Comparison of ENCODE assay signal across 31 cellular contexts in the genomic region with DNA sequence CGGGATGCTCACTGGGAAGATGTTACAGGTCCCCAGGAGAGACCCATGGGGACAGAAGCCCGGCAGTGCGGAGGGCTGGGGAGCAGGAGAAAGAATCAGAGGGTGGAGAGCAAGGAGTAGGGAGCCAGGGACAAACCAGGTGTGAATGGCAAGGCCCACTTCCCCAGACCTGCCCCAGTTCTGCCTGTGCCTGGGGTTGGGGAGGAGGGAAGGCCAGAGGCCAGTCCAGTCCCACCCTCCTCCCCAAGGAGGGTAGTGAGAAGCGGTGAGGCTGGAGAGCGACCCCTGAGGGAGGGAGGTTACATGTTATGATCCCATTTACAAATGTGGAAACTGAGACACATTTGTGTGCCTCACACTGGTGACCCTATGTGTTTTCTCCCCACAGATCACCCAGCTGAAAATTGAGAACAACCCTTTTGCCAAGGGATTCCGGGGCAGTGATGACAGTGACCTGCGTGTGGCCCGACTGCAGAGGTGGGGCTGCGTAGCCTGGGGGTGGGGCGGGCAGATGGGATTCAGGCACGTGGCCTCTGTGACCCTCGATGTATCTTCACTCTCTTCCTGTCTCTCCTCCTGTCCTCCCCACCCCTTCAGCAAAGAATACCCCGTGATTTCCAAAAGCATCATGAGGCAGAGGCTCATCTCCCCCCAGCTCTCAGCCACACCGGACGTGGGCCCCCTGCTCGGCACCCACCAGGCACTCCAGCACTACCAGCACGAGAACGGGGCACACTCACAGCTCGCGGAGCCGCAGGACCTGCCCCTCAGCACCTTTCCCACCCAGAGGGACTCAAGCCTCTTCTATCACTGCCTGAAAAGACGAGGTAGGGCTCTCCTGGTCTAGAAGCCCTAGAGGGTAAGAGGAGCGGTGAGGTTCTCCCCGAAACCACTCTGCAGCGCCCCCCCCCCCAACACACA. TPM values are rescaled to one million over a fixed set of nuclear protein-coding genes. Genes with fewer than 3 reads are reported as not detected.
A peak's percentile ranks its signal among the peaks of the same experiment; 100 is the strongest.
DNase-seq lines count a peak whose midpoint lies in the region; ATAC-seq, FAIRE-seq and TF ChIP-seq lines count a peak whose summit lies in the region.
"Had no signal": no experiment of that assay in that cellular context is flagged by ENCODE, and none has a peak within 500 bp of the region (broad histone marks: within the 10 kb centered on the region; RNA-seq: fewer than 3 reads in every experiment).

No MANE protein-coding gene starts in this region.

- H3K4me2 ChIP-seq in H1 (ENCODE audit: insufficient read depth in 1 of 2, low read depth in 2 of 2, low read length in 2 of 2), result no peak overlapping the region

- H3K4me1 ChIP-seq in H1 (replicated peaks in 1 of 4; ENCODE audit: control insufficient read depth in 3 of 4, insufficient read depth in 4 of 4, low read length in 3 of 4), result 0 out of 7 replicates have a peak, but pooled peaks cover 0 to 2% (median under 1%) of the 10 kb centered on the region in 4 experiments
- H3K4me1 ChIP-seq in lower lobe of right lung, result no peaks in the 10 kb centered on the region
- H3K4me1 ChIP-seq in spleen, result no peaks in the 10 kb centered on the region
- peaks cover 5% of the 10 kb centered on the region; the same call in 1 of the 2 replicates for H3K4me1 ChIP-seq in SJCRH30
- H3K4me1 ChIP-seq: SJSA1 had no signal

- no peak for DNase-seq in activated CD4-positive, alpha-beta T cell treated with anti-CD3 and anti-CD28 coated beads, Interleukin-2, amount 10 ng/mL, durations not matched to agents 7 days and 5 days
- DNase-seq in activated CD4-positive, alpha-beta T cell treated with anti-CD3 and anti-CD28 coated beads for 36 hours, result no peak
- peak in 1 of 2 experiments; percentile 44 for DNase-seq in H1 (ENCODE audit: low read depth in 1 of 2, low spot score in 2 of 2)
- DNase-seq in lower lobe of right lung, result peak; percentile 30
- peak; percentile 53 for DNase-seq in spleen
- no peak for DNase-seq in T-helper 2 cell treated with Interferon-gamma antibody and Interleukin-4, amounts not matched to agents 5 μg/mL and 100 μg/mL, for 36 hours (ENCODE audit: low spot score)
- no peak for DNase-seq in SJCRH30
- DNase-seq: 8988T; ACHN; BE2C; CD8-positive, alpha-beta memory T cell; DMS 273 treated with DMSO at 0.1 percent for 48 hours; DMS79; EL; GDM1; NCI-H1092; NCI-H1417 treated with DMSO at 0.1 percent for 48 hours; NCI-H1694 treated with DMSO at 0.1 percent for 48 hours; NCI-H2081; NCI-H226; NCI-H510A; NCI-H69 had no signal

- H2BK120ac ChIP-seq in H1 (replicated peaks; ENCODE audit: low read depth, low read length), result no peak overlapping the region

- H3K4me1 Mint-ChIP-seq in activated CD4-positive, alpha-beta T cell treated with anti-CD3 and anti-CD28 coated beads, Interleukin-2, amount 10 ng/mL, durations not matched to agents 7 days and 5 days, result no peaks in the 10 kb centered on the region
- H3K4me1 Mint-ChIP-seq in activated CD4-positive, alpha-beta T cell treated with anti-CD3 and anti-CD28 coated beads for 36 hours, result no peaks in the 10 kb centered on the region
- H3K4me1 Mint-ChIP-seq in T-helper 2 cell treated with Interferon-gamma antibody and Interleukin-4, amounts not matched to agents 5 μg/mL and 100 μg/mL, for 36 hours (ENCODE audit: low read depth), result no peaks in the 10 kb centered on the region
- H3K4me1 Mint-ChIP-seq: CD14-positive monocyte; CD8-positive, alpha-beta memory T cell had no signal

- no peak overlapping the region for H2BK12ac ChIP-seq in H1 (ENCODE audit: low read depth, low read length)

- H2BK15ac ChIP-seq in H1 (ENCODE audit: low read length), result no peak overlapping the region

- H3K23ac ChIP-seq in H1 (ENCODE audit: insufficient read length), result no peak overlapping the region

- H3K27me3 Mint-ChIP-seq in activated CD4-positive, alpha-beta T cell treated with anti-CD3 and anti-CD28 coated beads, Interleukin-2, amount 10 ng/mL, durations not matched to agents 7 days and 5 days, result peaks cover 3% of the 10 kb centered on the region
- peaks cover 6% of the 10 kb centered on the region for H3K27me3 Mint-ChIP-seq in activated CD4-positive, alpha-beta T cell treated with anti-CD3 and anti-CD28 coated beads for 36 hours
- peaks cover 3% of the 10 kb centered on the region for H3K27me3 Mint-ChIP-seq in T-helper 2 cell treated with Interferon-gamma antibody and Interleukin-4, amounts not matched to agents 5 μg/mL and 100 μg/mL, for 36 hours (ENCODE audit: low read depth)

- H3K4me3 Mint-ChIP-seq in activated CD4-positive, alpha-beta T cell treated with anti-CD3 and anti-CD28 coated beads, Interleukin-2, amount 10 ng/mL, durations not matched to agents 7 days and 5 days, result no peak overlapping the region
- H3K4me3 Mint-ChIP-seq in activated CD4-positive, alpha-beta T cell treated with anti-CD3 and anti-CD28 coated beads for 36 hours, result no peak overlapping the region
- H3K4me3 Mint-ChIP-seq in T-helper 2 cell treated with Interferon-gamma antibody and Interleukin-4, amounts not matched to agents 5 μg/mL and 100 μg/mL, for 36 hours, result no peak overlapping the region
- H3K4me3 Mint-ChIP-seq: CD14-positive monocyte; CD8-positive, alpha-beta memory T cell had no signal

- H2AFZ ChIP-seq in H1 (ENCODE audit: low read length), result no peak overlapping the region

- H3K4me3 ChIP-seq in H1 (ENCODE audit: extremely low read depth in 1 of 4, insufficient read depth in 2 of 4, low read depth in 3 of 4, low read length in 4 of 4) (no peak overlapping the region), lower lobe of right lung (no peak overlapping the region), spleen (no peak overlapping the region), SJCRH30 (no peak overlapping the region)
- H3K4me3 ChIP-seq: SJSA1 had no signal

- H3K79me1 ChIP-seq in H1 (ENCODE audit: low read depth, low read length), result no peaks in the 10 kb centered on the region

- no peaks in the 10 kb centered on the region for H3K36me3 Mint-ChIP-seq in activated CD4-positive, alpha-beta T cell treated with anti-CD3 and anti-CD28 coated beads, Interleukin-2, amount 10 ng/mL, durations not matched to agents 7 days and 5 days (ENCODE audit: low read depth)
- no peaks in the 10 kb centered on the region for H3K36me3 Mint-ChIP-seq in activated CD4-positive, alpha-beta T cell treated with anti-CD3 and anti-CD28 coated beads for 36 hours (ENCODE audit: low read depth)
- no peaks in the 10 kb centered on the region for H3K36me3 Mint-ChIP-seq in T-helper 2 cell treated with Interferon-gamma antibody and Interleukin-4, amounts not matched to agents 5 μg/mL and 100 μg/mL, for 36 hours (ENCODE audit: low read depth)
- H3K36me3 Mint-ChIP-seq: CD14-positive monocyte; CD8-positive, alpha-beta memory T cell had no signal

- H3K9me3 Mint-ChIP-seq in activated CD4-positive, alpha-beta T cell treated with anti-CD3 and anti-CD28 coated beads, Interleukin-2, amount 10 ng/mL, durations not matched to agents 7 days and 5 days, result no peaks in the 10 kb centered on the region
- no peaks in the 10 kb centered on the region for H3K9me3 Mint-ChIP-seq in activated CD4-positive, alpha-beta T cell treated with anti-CD3 and anti-CD28 coated beads for 36 hours (ENCODE audit: low read depth)
- no peaks in the 10 kb centered on the region for H3K9me3 Mint-ChIP-seq in T-helper 2 cell treated with Interferon-gamma antibody and Interleukin-4, amounts not matched to agents 5 μg/mL and 100 μg/mL, for 36 hours
- H3K9me3 Mint-ChIP-seq: CD8-positive, alpha-beta memory T cell had no signal

- no peak for FAIRE-seq in H1 (lab: Jason Lieb, UNC)
- FAIRE-seq: GM12891, GM19239 had no signal

- no peak for TF ChIP-seq CTCF in H1 (IDR thresholded peaks at IDR 0.05; ENCODE audit: control extremely low read depth in 1 of 3, insufficient read depth in 1 of 3, low read depth in 1 of 3, low read length in 3 of 3)
- TF ChIP-seq CTCF in lower lobe of right lung (IDR thresholded peaks at IDR 0.05), result no peak
- TF ChIP-seq CTCF in spleen (IDR thresholded peaks at IDR 0.05 in 8 of 11, conservative IDR thresholded peaks at IDR 0.05 in 3 of 11), result no peak

- H3K79me2 ChIP-seq in H1 (ENCODE audit: control insufficient read depth in 1 of 2, insufficient read depth in 2 of 2, low read length in 2 of 2), result no peaks in the 10 kb centered on the region

- no peaks in the 10 kb centered on the region for H4K20me1 ChIP-seq in H1 (replicated peaks in 1 of 2; ENCODE audit: control insufficient read depth in 1 of 2, insufficient read depth in 2 of 2, low read length in 2 of 2)

- H3K36me3 ChIP-seq in H1 (ENCODE audit: control insufficient read depth in 2 of 4, insufficient read depth in 4 of 4, low read length in 3 of 4) (no peaks in the 10 kb centered on the region), lower lobe of right lung (peaks cover 15% of the 10 kb centered on the region), spleen (no peaks in the 10 kb centered on the region), SJCRH30 (no peaks in the 10 kb centered on the region)
- H3K36me3 ChIP-seq: BE2C, SJSA1 had no signal

- TF ChIP-seq EP300 in H1 (IDR thresholded peaks at IDR 0.05; ENCODE audit: borderline replicate concordance in 1 of 2, low read depth in 2 of 2, low read length in 2 of 2), result no peak

- no peak overlapping the region for H4K5ac ChIP-seq in H1 (ENCODE audit: insufficient read length, low read depth, low read length)

- CTCF ChIA-PET in activated CD4-positive, alpha-beta T cell treated with anti-CD3 and anti-CD28 coated beads, Interleukin-2, amount 10 ng/mL, durations not matched to agents 7 days and 5 days (lab: Charles Lee), result interaction anchor here (0.8 kb wide), 1 partner anchor 29 kb away, joined by 3 read pairs; no protein-coding TSS in a partner anchor
- CTCF ChIA-PET in activated CD4-positive, alpha-beta T cell treated with anti-CD3 and anti-CD28 coated beads for 36 hours (lab: Charles Lee), result no interaction called here
- CTCF ChIA-PET in H1 (lab: Charles Lee; ENCODE audit: partially characterized antibody), result interaction anchor here (0.5 to 12.2 kb wide), 9 partner anchors 11 to 839 kb away, joined by 3 to 171 read pairs (median 5); no protein-coding TSS in a partner anchor

- no peak overlapping the region for H3K14ac ChIP-seq in H1 (ENCODE audit: insufficient read length)

- no peak overlapping the region for H3K9ac ChIP-seq in H1 (replicated peaks in 1 of 4; ENCODE audit: extremely low read depth in 1 of 4, low read depth in 3 of 4, low read length in 3 of 4)

- intact Hi-C loops in activated CD4-positive, alpha-beta T cell treated with anti-CD3 and anti-CD28 coated beads for 36 hours (cut with DNase I, micrococcal nuclease), result no loop called here
- intact Hi-C loops in lower lobe of right lung (cut with DNase I) (no loop called here), spleen (cut with DNase I; ENCODE audit: low total_unique reads) (no loop called here)

- H4K8ac ChIP-seq in H1 (ENCODE audit: extremely low read depth, insufficient read depth, low read length), result no peak overlapping the region; the same call in 1 of the 2 replicates

- H3K27ac ChIP-seq in H1 (ENCODE audit: low read depth, low read length), result no peak overlapping the region
- no peak overlapping the region for H3K27ac ChIP-seq in lower lobe of right lung
- H3K27ac ChIP-seq in spleen, result no peak overlapping the region
- H3K27ac ChIP-seq in SJCRH30, result no peak overlapping the region
- H3K27ac ChIP-seq: SJSA1 had no signal

- H3K23me2 ChIP-seq in H1 (ENCODE audit: low read depth, low read length), result no peaks in the 10 kb centered on the region

- H3K18ac ChIP-seq in H1 (ENCODE audit: extremely low read depth, low read length), result no peak overlapping the region

- no peak overlapping the region for H3K4ac ChIP-seq in H1 (replicated peaks; ENCODE audit: insufficient read length, low read depth, low read length)

- H3K27me3 ChIP-seq in H1 (replicated peaks in 1 of 4; ENCODE audit: control insufficient read depth in 3 of 4, extremely low read depth in 1 of 4, insufficient read depth in 3 of 4, low read length in 3 of 4), result peaks cover 0 to 3% (median 0%) of the 10 kb centered on the region in 4 experiments; a peak in 2 of 7 replicates
- no peaks in the 10 kb centered on the region for H3K27me3 ChIP-seq in lower lobe of right lung (ENCODE audit: low read depth)
- H3K27me3 ChIP-seq in spleen (replicated peaks in 1 of 7), result peaks cover 0 to 63% (median 13%) of the 10 kb centered on the region in 7 donors
- no peaks in the 10 kb centered on the region for H3K27me3 ChIP-seq in SJCRH30
- H3K27me3 ChIP-seq: BE2C, SJSA1 had no signal

- no peak overlapping the region for H3K56ac ChIP-seq in H1 (replicated peaks; ENCODE audit: insufficient read length, low read depth, low read length)

- no peak for ATAC-seq in activated CD4-positive, alpha-beta T cell treated with anti-CD3 and anti-CD28 coated beads for 36 hours
- ATAC-seq in lower lobe of right lung (no peak), HG02571 (IDR thresholded peaks at IDR 0.05; ENCODE audit: unreplicated experiment) (no peak)
- ATAC-seq: Right ventricle myocardium inferior had no signal

- TF ChIP-seq POLR2A in H1 (IDR thresholded peaks at IDR 0.05; ENCODE audit: control extremely low read depth in 1 of 2, low read depth in 2 of 2, low read length in 2 of 2) (no peak), spleen (IDR thresholded peaks at IDR 0.05) (no peak)

- H2AK5ac ChIP-seq in H1 (ENCODE audit: low read depth, low read length), result no peak overlapping the region

- H3K9me3 ChIP-seq in H1 (ENCODE audit: insufficient read depth in 2 of 2, low read depth in 1 of 2, low read length in 1 of 2) (no peaks in the 10 kb centered on the region), lower lobe of right lung (no peaks in the 10 kb centered on the region), spleen (no peaks in the 10 kb centered on the region), SJCRH30 (replicated peaks) (no peaks in the 10 kb centered on the region)
- H3K9me3 ChIP-seq: BE2C had no signal

- TF ChIP-seq RAD21 in H1 (IDR thresholded peaks at IDR 0.05 in 1 of 2, conservative IDR thresholded peaks at IDR 0.05 in 1 of 2; ENCODE audit: low read depth in 2 of 2, low read length in 2 of 2), result no peak

- H2BK5ac ChIP-seq in H1 (ENCODE audit: low read depth, low read length), result no peak overlapping the region

- H4K91ac ChIP-seq in H1 (replicated peaks; ENCODE audit: insufficient read length, low read length), result peak overlapping the region; percentile 0

- H3K27ac Mint-ChIP-seq in activated CD4-positive, alpha-beta T cell treated with anti-CD3 and anti-CD28 coated beads, Interleukin-2, amount 10 ng/mL, durations not matched to agents 7 days and 5 days, result peak overlapping the region; percentile 31
- no peak overlapping the region for H3K27ac Mint-ChIP-seq in activated CD4-positive, alpha-beta T cell treated with anti-CD3 and anti-CD28 coated beads for 36 hours
- no peak overlapping the region for H3K27ac Mint-ChIP-seq in T-helper 2 cell treated with Interferon-gamma antibody and Interleukin-4, amounts not matched to agents 5 μg/mL and 100 μg/mL, for 36 hours

- H2BK20ac ChIP-seq in H1 (ENCODE audit: low read length), result no peak overlapping the region

- POLR2A ChIA-PET in activated CD4-positive, alpha-beta T cell treated with anti-CD3 and anti-CD28 coated beads, Interleukin-2, amount 10 ng/mL, durations not matched to agents 7 days and 5 days (lab: Charles Lee), result no interaction called here
- POLR2A ChIA-PET in activated CD4-positive, alpha-beta T cell treated with anti-CD3 and anti-CD28 coated beads for 36 hours (lab: Charles Lee), result no interaction called here
- POLR2A ChIA-PET in H1 (lab: Charles Lee; ENCODE audit: partially characterized antibody), result no interaction called here

- 87% methylated on average over 22 of the region's 25 CpGs; no CpG with 5 or more reads in 1 of the 2 experiments for WGBS in H1 (ENCODE audit: extremely low coverage in 1 of 2, insufficient coverage in 1 of 2, insufficient read length in 1 of 2, insufficient replicate concordance in 2 of 2, low coverage in 1 of 2, low lambda C conversion rate in 2 of 2, missing lambda C conversion rate in 1 of 2), 2 experiments
- WGBS in spleen, 5 donors, result 77 to 87% (median 81%) methylated on average over 18 to 25 of the region's 25 CpGs

RNA-seq across cellular contexts. Expression of a gene that starts 27.5 kb away (rescaled TPM):
- total RNA-seq in activated CD4-positive, alpha-beta T cell treated with anti-CD3 and anti-CD28 coated beads, Interleukin-2, amount 10 ng/mL, durations not matched to agents 7 days and 5 days, result not detected
- not detected for total RNA-seq in activated CD4-positive, alpha-beta T cell treated with anti-CD3 and anti-CD28 coated beads for 36 hours
- not detected in 2 replicates for total RNA-seq in H1 (2021; fragmentation: NEBNext Ultra II Directional; extraction: Animal tissue kit (Norgen Biotek cat#: 25700))
- polyA plus RNA-seq in H1 (2011; rRNA removed) (0.02 TPM in 1 of 2 replicates, not detected in the other), spleen (not detected)
- polyA plus RNA-seq in H1 (2011; cell fraction: cytosol; rRNA removed), result not detected
- not detected for polyA plus RNA-seq in H1 (2011; cell fraction: nucleus; rRNA removed)
- 0.15 to 0.34 TPM in 2 of 4 replicates, not detected in the others for polyA plus RNA-seq in H1 (2012, experiment 1 of 2)
- 0.04 TPM for polyA plus RNA-seq in H1 (2012, experiment 2 of 2)
- polyA plus RNA-seq in H1 (2013, experiment 1 of 2), result not detected
- polyA plus RNA-seq in H1 (2013, experiment 2 of 2), result 0.02 TPM
- not detected in 2 replicates for polyA minus RNA-seq in H1 (2011; rRNA and poly(A)+ RNA removed)
- not detected for polyA minus RNA-seq in H1 (2011; cell fraction: cytosol; rRNA and poly(A)+ RNA removed)
- not detected for polyA minus RNA-seq in H1 (2011; cell fraction: nucleus; rRNA and poly(A)+ RNA removed)
- total RNA-seq in lower lobe of right lung (22.3 TPM), spleen (not detected)
- 0.35 and 0.42 TPM in 2 replicates for total RNA-seq in SJCRH30 (2014; rRNA removed; shearing (Covaris generic))
- total RNA-seq: CD8-positive, alpha-beta memory T cell; H4; HT-29; Right ventricle myocardium inferior; RPMI7951 had no signal
- polyA plus RNA-seq: CD14-positive monocyte; CD8-positive, alpha-beta memory T cell had no signal

Comparison
In these comparisons a context has a peak if more than half of its experiments do, and no peak if none do; other contexts are left out.
1. DNase-seq: peak in lower lobe of right lung (single experiment) and spleen (single experiment); none in activated CD4-positive, alpha-beta T cell treated with anti-CD3 and anti-CD28 coated beads, Interleukin-2, amount 10 ng/mL, durations not matched to agents 7 days and 5 days (single experiment), activated CD4-positive, alpha-beta T cell treated with anti-CD3 and anti-CD28 coated beads for 36 hours (single experiment), T-helper 2 cell treated with Interferon-gamma antibody and Interleukin-4, amounts not matched to agents 5 μg/mL and 100 μg/mL, for 36 hours (single experiment) and SJCRH30 (0 of 2).
2. RNA of a gene that starts 27.5 kb away (total RNA-seq): 22.3 TPM in lower lobe of right lung (single experiment); 0.35 to 0.42 TPM in SJCRH30, not detected in H1, not detected in activated CD4-positive, alpha-beta T cell treated with anti-CD3 and anti-CD28 coated beads, Interleukin-2, amount 10 ng/mL, durations not matched to agents 7 days and 5 days, not detected in activated CD4-positive, alpha-beta T cell treated with anti-CD3 and anti-CD28 coated beads for 36 hours and not detected in spleen; every median in the first group is over 10 times any median in the second.